In the genomic region with DNA sequence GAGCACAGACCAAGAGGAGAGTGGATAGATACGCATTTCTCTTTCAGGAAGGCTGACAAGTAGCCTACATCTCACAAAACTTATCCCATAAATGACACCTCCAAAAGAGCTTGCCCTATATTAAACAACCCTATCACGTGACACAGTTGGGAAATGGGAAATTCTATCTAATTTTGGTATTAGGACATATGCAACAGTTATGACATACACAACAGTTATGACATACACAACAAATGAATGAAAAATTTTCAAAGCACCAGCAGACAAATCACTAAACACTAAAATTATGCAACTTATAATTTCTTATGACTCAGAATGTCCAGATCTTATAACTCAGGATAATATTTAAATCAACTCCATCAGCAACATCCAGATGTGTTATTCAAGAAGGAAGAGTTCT, we compare ENCODE assay signal across 1 cellular context.
A peak's percentile ranks its signal among the peaks of the same experiment; 100 is the strongest.
TF ChIP-seq lines count a peak whose summit lies in the region.

No MANE protein-coding gene starts in this region.

TF ChIP-seq in K562, 482 proteins besides CTCF, POLR2A, EP300 and RAD21:
- TF ChIP-seq KDM4B (IDR thresholded peaks at IDR 0.05; ENCODE audit: borderline replicate concordance in 2 of 2, low read depth in 1 of 2) (no peak), NBN (IDR thresholded peaks at IDR 0.05; ENCODE audit: low read depth) (no peak), MBD2 (IDR thresholded peaks at IDR 0.05; ENCODE audit: borderline replicate concordance, low read depth) (no peak), SMARCA5 (IDR thresholded peaks at IDR 0.05) (no peak), NR2F6 (CRISPR knock-in tag; IDR thresholded peaks at IDR 0.05) (no peak), RAD51 (IDR thresholded peaks at IDR 0.05; ENCODE audit: borderline replicate concordance, low read depth) (0 out of 2 replicates have a peak, but pooled peaks have one; percentile 22)
- TF ChIP-seq, protein P1, sequence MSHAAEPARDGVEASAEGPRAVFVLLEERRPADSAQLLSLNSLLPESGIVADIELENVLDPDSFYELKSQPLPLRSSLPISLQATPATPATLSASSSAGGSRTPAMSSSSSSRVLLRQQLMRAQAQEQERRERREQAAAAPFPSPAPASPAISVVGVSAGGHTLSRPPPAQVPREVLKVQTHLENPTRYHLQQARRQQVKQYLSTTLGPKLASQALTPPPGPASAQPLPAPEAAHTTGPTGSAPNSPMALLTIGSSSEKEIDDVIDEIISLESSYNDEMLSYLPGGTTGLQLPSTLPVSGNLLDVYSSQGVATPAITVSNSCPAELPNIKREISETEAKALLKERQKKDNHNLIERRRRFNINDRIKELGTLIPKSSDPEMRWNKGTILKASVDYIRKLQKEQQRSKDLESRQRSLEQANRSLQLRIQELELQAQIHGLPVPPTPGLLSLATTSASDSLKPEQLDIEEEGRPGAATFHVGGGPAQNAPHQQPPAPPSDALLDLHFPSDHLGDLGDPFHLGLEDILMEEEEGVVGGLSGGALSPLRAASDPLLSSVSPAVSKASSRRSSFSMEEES (CRISPR knock-in tag; IDR thresholded peaks at IDR 0.05) = peak; percentile 68
- TF ChIP-seq, protein P2, sequence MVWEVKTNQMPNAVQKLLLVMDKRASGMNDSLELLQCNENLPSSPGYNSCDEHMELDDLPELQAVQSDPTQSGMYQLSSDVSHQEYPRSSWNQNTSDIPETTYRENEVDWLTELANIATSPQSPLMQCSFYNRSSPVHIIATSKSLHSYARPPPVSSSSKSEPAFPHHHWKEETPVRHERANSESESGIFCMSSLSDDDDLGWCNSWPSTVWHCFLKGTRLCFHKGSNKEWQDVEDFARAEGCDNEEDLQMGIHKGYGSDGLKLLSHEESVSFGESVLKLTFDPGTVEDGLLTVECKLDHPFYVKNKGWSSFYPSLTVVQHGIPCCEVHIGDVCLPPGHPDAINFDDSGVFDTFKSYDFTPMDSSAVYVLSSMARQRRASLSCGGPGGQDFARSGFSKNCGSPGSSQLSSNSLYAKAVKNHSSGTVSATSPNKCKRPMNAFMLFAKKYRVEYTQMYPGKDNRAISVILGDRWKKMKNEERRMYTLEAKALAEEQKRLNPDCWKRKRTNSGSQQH (CRISPR knock-in tag; IDR thresholded peaks at IDR 0.05) = no peak
